In genomic region chr19:41868989-41869300, GRCh38 we compare ENCODE assay signal across 15 cellular contexts. TPM values are rescaled to one million over a fixed set of nuclear protein-coding genes. Genes with fewer than 3 reads are reported as not detected.
DNase-seq lines count a peak whose midpoint lies in the region; ATAC-seq and TF ChIP-seq lines count a peak whose summit lies in the region.
"Had no signal": no experiment of that assay in that cellular context is flagged by ENCODE, and none has a peak within 500 bp of the region (broad histone marks: within the 10 kb centered on the region; RNA-seq: fewer than 3 reads in every experiment).

No MANE protein-coding gene starts in this region.

- peaks cover 93% of the 10 kb centered on the region for H3K4me1 Mint-ChIP-seq in activated T-cell treated with anti-CD3 and anti-CD28 coated beads, Interleukin-2, amount 50 U/mL, for 24 hours (ENCODE audit: low read depth)

- no peak for ATAC-seq in stimulated activated naive CD8-positive, alpha-beta T cell treated with anti-CD3 and anti-CD28 coated beads, Interleukin-15, Interleukin-2, amounts not matched to agents 100 U/mL and 50 U/mL, for 24 hours
- ATAC-seq in GM18519 (IDR thresholded peaks at IDR 0.05; ENCODE audit: low FRiP score, unreplicated experiment) (no peak), sciatic nerve (no peak)
- ATAC-seq: left lobe of liver had no signal

- H3K36me3 Mint-ChIP-seq in activated T-cell treated with anti-CD3 and anti-CD28 coated beads, Interleukin-2, amount 50 U/mL, for 24 hours (ENCODE audit: low read depth): peaks cover 91% of the 10 kb centered on the region

- no peaks in the 10 kb centered on the region for H3K27me3 Mint-ChIP-seq in activated T-cell treated with anti-CD3 and anti-CD28 coated beads, Interleukin-2, amount 50 U/mL, for 24 hours

- DNase-seq in activated T-cell treated with anti-CD3 and anti-CD28 coated beads, Interleukin-2, amount 50 U/mL, for 24 hours: peak; percentile 33
- DNase-seq in activated T-cell treated with anti-CD3 and anti-CD28 coated beads for 4 hours (no peak), cerebellar cortex (ENCODE audit: low spot score) (peak; percentile 34), SW 1271 (lab: John Stamatoyannopoulos, UW) (no peak), sciatic nerve (ENCODE audit: low spot score) (no peak)
- DNase-seq in stimulated activated naive CD8-positive, alpha-beta T cell treated with anti-CD3 and anti-CD28 coated beads, Interleukin-15, Interleukin-2, amounts not matched to agents 100 U/mL and 50 U/mL, for 24 hours: peak; percentile 11
- DNase-seq: ACHN had no signal

- peak overlapping the region; percentile 42 for H3K4me3 Mint-ChIP-seq in activated T-cell treated with anti-CD3 and anti-CD28 coated beads, Interleukin-2, amount 50 U/mL, for 24 hours

- H3K9me3 Mint-ChIP-seq in activated T-cell treated with anti-CD3 and anti-CD28 coated beads, Interleukin-2, amount 50 U/mL, for 24 hours: no peaks in the 10 kb centered on the region

- peak overlapping the region; percentile 100 for H3K27ac Mint-ChIP-seq in activated T-cell treated with anti-CD3 and anti-CD28 coated beads, Interleukin-2, amount 50 U/mL, for 24 hours

- intact Hi-C loops in sciatic nerve (cut with DNase I): no loop called here

TF ChIP-seq in PFSK-1, 5 proteins besides CTCF, POLR2A, EP300 and RAD21:
- TF ChIP-seq FOXP2 (optimal IDR thresholded peaks at IDR 0.05; ENCODE audit: borderline replicate concordance, extremely low read depth, extremely low read length, insufficient read depth) (no peak), TAF1 (IDR thresholded peaks at IDR 0.05; ENCODE audit: borderline replicate concordance, insufficient read depth, low read length) (no peak), SIN3A (IDR thresholded peaks at IDR 0.05; ENCODE audit: borderline replicate concordance, insufficient read depth, low read length) (no peak), POLR2AphosphoS5 (IDR thresholded peaks at IDR 0.05; ENCODE audit: low read depth, low read length) (peak; percentile 14; the same call in 1 of the 2 replicates), REST (IDR thresholded peaks at IDR 0.05; ENCODE audit: insufficient read depth in 1 of 2, low read depth in 2 of 2, low read length in 2 of 2) (no peak)

RNA-seq across cellular contexts. Expression of gene CD79A, which starts 8.1 kb away (rescaled TPM):
- polyA plus RNA-seq in PFSK-1 (2012; ENCODE audit: insufficient read length, low read depth): 0.84 TPM
- 2.1 TPM for total RNA-seq in sciatic nerve

RNA-seq across cellular contexts. Expression of gene RPS19, which starts 8.9 kb away (rescaled TPM):
- 5,052 TPM for polyA plus RNA-seq in PFSK-1 (2012; ENCODE audit: insufficient read length, low read depth)
- total RNA-seq in sciatic nerve: 788 TPM

RNA-seq across cellular contexts. Expression of gene ARHGEF1, which starts 14.0 kb away (rescaled TPM):
- 134 TPM for polyA plus RNA-seq in PFSK-1 (2012; ENCODE audit: insufficient read length, low read depth)
- 137 TPM for total RNA-seq in sciatic nerve

RNA-seq across cellular contexts. Expression of gene DMRTC2, which starts 24.1 kb away (rescaled TPM):
- not detected for polyA plus RNA-seq in PFSK-1 (2012; ENCODE audit: insufficient read length, low read depth)
- not detected for total RNA-seq in sciatic nerve
- total RNA-seq: glomerular endothelial cell, H1, HepG2, left lobe of liver, skeletal muscle tissue, ureter had no signal
- polyA plus RNA-seq: H1, HepG2 had no signal

RNA-seq across cellular contexts. Expression of gene LYPD4, which starts 24.5 kb away (rescaled TPM):
- polyA plus RNA-seq in PFSK-1 (2012; ENCODE audit: insufficient read length, low read depth): not detected
- not detected for total RNA-seq in sciatic nerve
- total RNA-seq: glomerular endothelial cell, H1, HepG2, left lobe of liver, skeletal muscle tissue, ureter had no signal
- polyA plus RNA-seq: HepG2 had no signal

Comparison
In these comparisons a context has a peak if more than half of its experiments do, and no peak if none do; other contexts are left out.
1. DNase-seq: peak in activated T-cell treated with anti-CD3 and anti-CD28 coated beads, Interleukin-2, amount 50 U/mL, for 24 hours (single experiment), cerebellar cortex (single experiment) and stimulated activated naive CD8-positive, alpha-beta T cell treated with anti-CD3 and anti-CD28 coated beads, Interleukin-15, Interleukin-2, amounts not matched to agents 100 U/mL and 50 U/mL, for 24 hours (single experiment); none in activated T-cell treated with anti-CD3 and anti-CD28 coated beads for 4 hours (single experiment), SW 1271 (0 of 2) and sciatic nerve (single experiment).